Comparison of ENCODE assay signal across 1 cellular context in the genomic region with DNA sequence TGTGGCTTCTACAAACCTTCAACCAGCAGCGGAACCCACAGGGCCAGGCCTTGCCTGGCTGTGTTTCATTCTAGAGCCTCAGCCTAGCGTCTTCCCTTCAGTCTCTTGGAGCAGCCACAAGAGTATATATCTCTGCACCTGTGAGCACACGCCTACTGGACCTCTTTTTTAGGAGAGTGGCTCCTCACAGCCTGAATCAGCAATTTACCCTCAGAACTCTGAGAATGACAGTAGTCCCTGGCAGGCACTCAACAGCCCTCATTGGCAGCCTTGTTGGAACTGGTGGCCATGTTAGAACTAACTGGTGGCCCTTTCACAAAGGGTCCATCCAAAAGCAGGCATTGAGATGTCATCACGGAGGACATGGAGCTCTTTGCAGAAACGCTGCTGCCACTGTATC.
TF ChIP-seq lines count a peak whose summit lies in the region.

No MANE protein-coding gene starts in this region.

TF ChIP-seq in K562, 482 proteins besides CTCF, POLR2A, EP300 and RAD21 (continued from another document):
- no peak for TF ChIP-seq ZNF407 (IDR thresholded peaks at IDR 0.05; ENCODE audit: low read depth)
- TF ChIP-seq TRIM24 (IDR thresholded peaks at IDR 0.05) = no peak
- TF ChIP-seq ERF (CRISPR knock-in tag; IDR thresholded peaks at IDR 0.05) = no peak
